Comparison of ENCODE assay signal across 16 cellular contexts in genomic region chr6:126052485-126052884, GRCh38.
A peak's percentile ranks its signal among the peaks of the same experiment; 100 is the strongest.
DNase-seq lines count a peak whose midpoint lies in the region; ATAC-seq, FAIRE-seq and TF ChIP-seq lines count a peak whose summit lies in the region.
"Had no signal": no experiment of that assay in that cellular context is flagged by ENCODE, and none has a peak within 500 bp of the region (broad histone marks: within the 10 kb centered on the region; RNA-seq: fewer than 3 reads in every experiment).

No MANE protein-coding gene starts in this region.

- H4K20me1 ChIP-seq in HepG2 (ENCODE audit: insufficient read depth, low read length): no peaks in the 10 kb centered on the region
- H4K20me1 ChIP-seq: BLaER1 had no signal

- no peak for TF ChIP-seq RAD21 in liver (IDR thresholded peaks at IDR 0.05)
- TF ChIP-seq RAD21 in HepG2 (CRISPR knock-in tag; IDR thresholded peaks at IDR 0.05): no peak

- H3K4me3 ChIP-seq in liver (ENCODE audit: low read depth in 1 of 3, low read length in 3 of 3) (no peak overlapping the region), HepG2 (replicated peaks in 1 of 3; ENCODE audit: insufficient read depth in 1 of 3, low read depth in 2 of 3, low read length in 3 of 3) (no peak overlapping the region), subcutaneous abdominal adipose tissue (ENCODE audit: low read depth in 1 of 5, low read length in 5 of 5) (no peak overlapping the region)
- H3K4me3 ChIP-seq: BLaER1, HAP-1 had no signal

- no peaks in the 10 kb centered on the region for H3K4me1 Mint-ChIP-seq in activated CD4-positive, alpha-beta T cell treated with anti-CD3 and anti-CD28 coated beads, Interleukin-2, amount 10 ng/mL, durations not matched to agents 7 days and 5 days
- H3K4me1 Mint-ChIP-seq: CD14-positive monocyte had no signal

- H3K27ac ChIP-seq in liver (ENCODE audit: low read depth in 1 of 2, low read length in 2 of 2) (peak overlapping the region in 1 of 2 donors; percentile 65), HepG2 (ENCODE audit: extremely low read length, insufficient read depth, low read length) (no peak overlapping the region), subcutaneous abdominal adipose tissue (ENCODE audit: low read depth, low read length) (peak overlapping the region; percentile 74)
- H3K27ac ChIP-seq: BLaER1 had no signal

- FAIRE-seq in HepG2 (lab: Jason Lieb, UNC) (no peak), islet of Langerhans (lab: Jason Lieb, UNC) (peak; percentile 17)
- FAIRE-seq: H1 had no signal

- BruUV-seq in HepG2 (replicated peaks; lab: Mats Ljungman, UMichigan): no TSS peak

- TF ChIP-seq CTCF in liver (IDR thresholded peaks at IDR 0.05; ENCODE audit: low read depth, low read length, missing input control) (no peak), HepG2 (CRISPR knock-in tag; IDR thresholded peaks at IDR 0.05) (no peak)

- peaks cover 6% of the 10 kb centered on the region for H3K36me3 Mint-ChIP-seq in activated CD4-positive, alpha-beta T cell treated with anti-CD3 and anti-CD28 coated beads, Interleukin-2, amount 10 ng/mL, durations not matched to agents 7 days and 5 days (ENCODE audit: low read depth)

- WGBS in liver: 14% methylated on average over 1 of the region's 1 CpG
- 94% methylated on average over 1 of the region's 1 CpG for WGBS in HepG2 (ENCODE audit: low lambda C conversion rate)

- no peaks in the 10 kb centered on the region for H3K27me3 Mint-ChIP-seq in activated CD4-positive, alpha-beta T cell treated with anti-CD3 and anti-CD28 coated beads, Interleukin-2, amount 10 ng/mL, durations not matched to agents 7 days and 5 days
- H3K27me3 Mint-ChIP-seq: CD4-positive, alpha-beta memory T cell had no signal

- H3K36me3 ChIP-seq in liver (ENCODE audit: control insufficient read depth in 4 of 4, insufficient read depth in 3 of 4, low read depth in 1 of 4, low read length in 3 of 4) (peaks cover 1 to 9% (median 5%) of the 10 kb centered on the region in 4 donors), HepG2 (replicated peaks in 1 of 2; ENCODE audit: control insufficient read depth in 1 of 2, insufficient read depth in 2 of 2, low read length in 2 of 2) (peaks cover 14 to 25% of the 10 kb centered on the region in 2 experiments), subcutaneous abdominal adipose tissue (ENCODE audit: control insufficient read depth in 5 of 5, insufficient read depth in 5 of 5, low read length in 5 of 5) (peaks cover 0 to 14% (median 3%) of the 10 kb centered on the region in 5 donors)

- H3K79me2 ChIP-seq in HepG2 (ENCODE audit: insufficient read depth, low read length): no peaks in the 10 kb centered on the region

- no peak overlapping the region for H2AFZ ChIP-seq in HepG2 (ENCODE audit: low read length)

- in situ Hi-C loops in HepG2 (cut with HindIII; ENCODE audit: extremely low pct_ligation_motif_present, low pct_unique_long_range_greater_than_20kb): no loop called here

- no peaks in the 10 kb centered on the region for H3K9me3 Mint-ChIP-seq in activated CD4-positive, alpha-beta T cell treated with anti-CD3 and anti-CD28 coated beads, Interleukin-2, amount 10 ng/mL, durations not matched to agents 7 days and 5 days

- peaks cover 6 to 32% (median 28%) of the 10 kb centered on the region in 4 donors for H3K4me1 ChIP-seq in liver (ENCODE audit: control insufficient read depth in 4 of 4, insufficient read depth in 4 of 4, low read length in 3 of 4)
- H3K4me1 ChIP-seq in HepG2 (ENCODE audit: insufficient read depth, low read length): peaks cover 14% of the 10 kb centered on the region
- peaks cover 2 to 38% (median 29%) of the 10 kb centered on the region in 5 donors for H3K4me1 ChIP-seq in subcutaneous abdominal adipose tissue (ENCODE audit: control insufficient read depth in 5 of 5, insufficient read depth in 5 of 5, low read length in 5 of 5)
- H3K4me1 ChIP-seq: BLaER1, HAP-1 had no signal

- TF ChIP-seq EP300 in HepG2 (IDR thresholded peaks at IDR 0.05; ENCODE audit: low read depth in 2 of 2, low read length in 2 of 2) (no peak), HepG2 (CRISPR knock-in tag; IDR thresholded peaks at IDR 0.05; ENCODE audit: borderline replicate concordance) (no peak)

- H3K9ac ChIP-seq in liver (ENCODE audit: low read depth in 1 of 2, low read length in 2 of 2) (no peak overlapping the region), HepG2 (ENCODE audit: insufficient read depth, low read depth, low read length) (no peak overlapping the region), subcutaneous abdominal adipose tissue (ENCODE audit: low read length in 5 of 5) (no peak overlapping the region)
- H3K9ac ChIP-seq: BLaER1 had no signal

- no peaks in the 10 kb centered on the region for H3K9me3 ChIP-seq in liver (ENCODE audit: control insufficient read depth in 4 of 4, low read length in 3 of 4)
- H3K9me3 ChIP-seq in HepG2 (ENCODE audit: low read length): no peaks in the 10 kb centered on the region
- H3K9me3 ChIP-seq in subcutaneous abdominal adipose tissue (ENCODE audit: control insufficient read depth in 5 of 5, low read length in 5 of 5): no peaks in the 10 kb centered on the region
- H3K9me3 ChIP-seq: BLaER1, HAP-1 had no signal

- CTCF ChIA-PET in HepG2 (lab: Yijun Ruan, JAX; ENCODE audit: low intra/inter-chr PET ratio, low total read pairs): no interaction called here
- CTCF ChIA-PET in activated CD4-positive, alpha-beta T cell treated with anti-CD3 and anti-CD28 coated beads, Interleukin-2, amount 10 ng/mL, durations not matched to agents 7 days and 5 days (lab: Charles Lee): interaction anchor here (0.7 kb wide), 1 partner anchor 218 kb away, joined by 3 read pairs; no protein-coding TSS in a partner anchor

- POLR2A ChIA-PET in HepG2 (lab: Yijun Ruan, JAX): no interaction called here
- POLR2A ChIA-PET in activated CD4-positive, alpha-beta T cell treated with anti-CD3 and anti-CD28 coated beads, Interleukin-2, amount 10 ng/mL, durations not matched to agents 7 days and 5 days (lab: Charles Lee): no interaction called here

- H3K27me3 ChIP-seq in liver (ENCODE audit: control insufficient read depth in 4 of 4, insufficient read depth in 4 of 4, low read length in 3 of 4) (no peaks in the 10 kb centered on the region), HepG2 (ENCODE audit: control insufficient read depth in 1 of 2, insufficient read depth in 2 of 2, low read length in 2 of 2) (no peaks in the 10 kb centered on the region), subcutaneous abdominal adipose tissue (ENCODE audit: control insufficient read depth in 5 of 5, insufficient read depth in 4 of 5, low read length in 5 of 5) (no peaks in the 10 kb centered on the region)
- H3K27me3 ChIP-seq: BLaER1 had no signal

- H3K4me2 ChIP-seq in HepG2 (ENCODE audit: low read depth, low read length): no peak overlapping the region
- H3K4me2 ChIP-seq: BLaER1 had no signal

- ATAC-seq in HepG2 (no peak), GM21825 (IDR thresholded peaks at IDR 0.05; ENCODE audit: unreplicated experiment) (no peak)

- no peak overlapping the region for H3K27ac Mint-ChIP-seq in activated CD4-positive, alpha-beta T cell treated with anti-CD3 and anti-CD28 coated beads, Interleukin-2, amount 10 ng/mL, durations not matched to agents 7 days and 5 days
- H3K27ac Mint-ChIP-seq: CD14-positive monocyte; CD4-positive, alpha-beta memory T cell had no signal

- intact Hi-C loops in HepG2 (cut with micrococcal nuclease; ENCODE audit: unreplicated experiment): no loop called here

- DNase-seq in HepG2 (ENCODE audit: low spot score) (no peak), hypothalamus (lab: John Stamatoyannopoulos, UW) (no peak)
- DNase-seq in activated CD4-positive, alpha-beta T cell treated with anti-CD3 and anti-CD28 coated beads, Interleukin-2, amount 10 ng/mL, durations not matched to agents 7 days and 5 days: no peak
- DNase-seq: 8988T; CD4-positive, alpha-beta memory T cell; DMS153; DMS79; GDM1 had no signal

- TF ChIP-seq POLR2A in HepG2 (IDR thresholded peaks at IDR 0.05; ENCODE audit: insufficient read depth in 1 of 2, low read depth in 2 of 2, low read length in 2 of 2): no peak

- H3K4me3 Mint-ChIP-seq in activated CD4-positive, alpha-beta T cell treated with anti-CD3 and anti-CD28 coated beads, Interleukin-2, amount 10 ng/mL, durations not matched to agents 7 days and 5 days: no peak overlapping the region
- H3K4me3 Mint-ChIP-seq: CD14-positive monocyte; CD4-positive, alpha-beta memory T cell had no signal

TF ChIP-seq in liver, 16 proteins besides CTCF, POLR2A, EP300 and RAD21:
- TF ChIP-seq JUND (IDR thresholded peaks at IDR 0.05) (peak in 1 of 2 donors; percentile 54), NR2F2 (IDR thresholded peaks at IDR 0.05) (no peak), HNF4A (conservative IDR thresholded peaks at IDR 0.05) (peak; percentile 27 to 52), RXRA (IDR thresholded peaks at IDR 0.05) (peak in 1 of 2 donors; percentile 56)

TF ChIP-seq in HepG2, 621 proteins besides CTCF, POLR2A, EP300 and RAD21 (continues in another document):
- TF ChIP-seq CHCHD3 (CRISPR knock-in tag; IDR thresholded peaks at IDR 0.05): no peak
- TF ChIP-seq ZSCAN5A (CRISPR knock-in tag; IDR thresholded peaks at IDR 0.05; ENCODE audit: borderline replicate concordance): no peak
- no peak for TF ChIP-seq ZFYVE20 (CRISPR knock-in tag; IDR thresholded peaks at IDR 0.05; ENCODE audit: borderline replicate concordance, low read depth)
- TF ChIP-seq NFRKB (IDR thresholded peaks at IDR 0.05): no peak
- no peak for TF ChIP-seq ZBTB7A (CRISPR knock-in tag; IDR thresholded peaks at IDR 0.05)
- TF ChIP-seq HINFP (CRISPR knock-in tag; IDR thresholded peaks at IDR 0.05; ENCODE audit: low read depth): no peak
- TF ChIP-seq CEBPB (IDR thresholded peaks at IDR 0.05; ENCODE audit: borderline replicate concordance, low read depth, low read length): no peak
